13 cellular contexts compared by ENCODE assay signal in genomic region chr9:38058452-38059232, GRCh38. TPM values are rescaled to one million over a fixed set of nuclear protein-coding genes. Genes with fewer than 3 reads are reported as not detected.
DNase-seq lines count a peak whose midpoint lies in the region; ATAC-seq and TF ChIP-seq lines count a peak whose summit lies in the region.
"Had no signal": no experiment of that assay in that cellular context is flagged by ENCODE, and none has a peak within 500 bp of the region (broad histone marks: within the 10 kb centered on the region; RNA-seq: fewer than 3 reads in every experiment).

No MANE protein-coding gene starts in this region.

- peaks cover 37% of the 10 kb centered on the region for H3K4me1 Mint-ChIP-seq in Caco-2 (ENCODE audit: low read depth, unreplicated experiment)
- H3K4me1 Mint-ChIP-seq in brain = peaks cover 86% of the 10 kb centered on the region

- H3K4me1 ChIP-seq in Caco-2 = peaks cover 22% of the 10 kb centered on the region; the same call in 1 of the 2 replicates
- peaks cover 33% of the 10 kb centered on the region for H3K4me1 ChIP-seq in right cardiac atrium (ENCODE audit: control insufficient read depth, insufficient read depth, low read length)
- H3K4me1 ChIP-seq in foreskin keratinocyte = peaks cover 20% of the 10 kb centered on the region

- H3K9me3 ChIP-seq in Caco-2 (no peaks in the 10 kb centered on the region), right cardiac atrium (ENCODE audit: control insufficient read depth, low read length) (no peaks in the 10 kb centered on the region), WERI-Rb-1 (ENCODE audit: severe bottlenecking) (no peaks in the 10 kb centered on the region)
- H3K9me3 ChIP-seq: neutrophil, tibial nerve had no signal

- H3K27ac Mint-ChIP-seq in Caco-2 (ENCODE audit: unreplicated experiment) (peak overlapping the region; percentile 64), brain (peak overlapping the region in 4 of 5 experiments; percentile 2 to 72 (median 38))

- POLR2A ChIA-PET in Caco-2 (lab: Charles Lee) = no interaction called here

- H3K27me3 ChIP-seq in Caco-2 (replicated peaks; ENCODE audit: control insufficient read depth, insufficient read depth, low read length) = no peaks in the 10 kb centered on the region
- no peaks in the 10 kb centered on the region for H3K27me3 ChIP-seq in right cardiac atrium (ENCODE audit: control insufficient read depth, insufficient read depth)
- no peaks in the 10 kb centered on the region for H3K27me3 ChIP-seq in foreskin keratinocyte
- no peaks in the 10 kb centered on the region for H3K27me3 ChIP-seq in WERI-Rb-1 (ENCODE audit: insufficient read depth, low read depth, severe bottlenecking)
- H3K27me3 ChIP-seq: brain microvascular endothelial cell, tibial nerve had no signal

- H3K4me3 ChIP-seq in Caco-2 (ENCODE audit: low read depth, low read length) = no peak overlapping the region
- no peak overlapping the region for H3K4me3 ChIP-seq in right cardiac atrium (ENCODE audit: low read length)
- no peak overlapping the region for H3K4me3 ChIP-seq in retinal pigment epithelial cell (ENCODE audit: low read length)
- no peak overlapping the region for H3K4me3 ChIP-seq in WERI-Rb-1 (ENCODE audit: low read depth, low read length)
- H3K4me3 ChIP-seq: tibial nerve had no signal

- no TSS peak for BruUV-seq in Caco-2 (replicated peaks; lab: Mats Ljungman, UMichigan)

- WGBS in right cardiac atrium = 62% methylated on average over 13 of the region's 13 CpGs

- peaks cover 6% of the 10 kb centered on the region for H3K36me3 Mint-ChIP-seq in Caco-2 (ENCODE audit: insufficient read depth, unreplicated experiment)
- H3K36me3 Mint-ChIP-seq in brain = peaks cover 5% of the 10 kb centered on the region

- H3K4me3 Mint-ChIP-seq in Caco-2 (ENCODE audit: unreplicated experiment) (no peak overlapping the region), brain (peak overlapping the region in 2 of 5 experiments; percentile 8 to 35)

- H3K27me3 Mint-ChIP-seq in Caco-2 (ENCODE audit: insufficient read depth, unreplicated experiment) (no peaks in the 10 kb centered on the region), brain (peaks cover 3% of the 10 kb centered on the region)

- TF ChIP-seq CTCF in Caco-2 (IDR thresholded peaks at IDR 0.05; ENCODE audit: insufficient read depth in 1 of 2, low read depth in 1 of 2, low read length in 1 of 2, severe bottlenecking in 1 of 2, unreplicated experiment in 1 of 2) (no peak), brain (conservative IDR thresholded peaks at IDR 0.05) (no peak), retinal pigment epithelial cell (conservative IDR thresholded peaks at IDR 0.05; ENCODE audit: low read depth, low read length) (peak; percentile 26), foreskin keratinocyte (conservative IDR thresholded peaks at IDR 0.05) (no peak), WERI-Rb-1 (IDR thresholded peaks at IDR 0.05; ENCODE audit: low read depth, low read length) (no peak)

- H3K9me3 Mint-ChIP-seq in Caco-2 (ENCODE audit: unreplicated experiment) (no peaks in the 10 kb centered on the region), brain (no peaks in the 10 kb centered on the region)

- H3K27ac ChIP-seq in right cardiac atrium (ENCODE audit: low read length) (peak overlapping the region; percentile 54), foreskin keratinocyte (no peak overlapping the region), WERI-Rb-1 (no peak overlapping the region)
- H3K27ac ChIP-seq: brain microvascular endothelial cell, neutrophil, tibial nerve had no signal

- ATAC-seq in right cardiac atrium (peak; percentile 60 to 71), foreskin keratinocyte (no peak)

- no peak for DNase-seq in Caco-2
- no peak for DNase-seq in right cardiac atrium
- no peak for DNase-seq in retinal pigment epithelial cell (ENCODE audit: low read depth)
- DNase-seq in NCI-H1930 (lab: John Stamatoyannopoulos, UW) = no peak
- DNase-seq in foreskin keratinocyte = no peak
- DNase-seq in retina = no peak
- DNase-seq in WERI-Rb-1 = no peak
- DNase-seq: brain microvascular endothelial cell; effector CD8-positive, alpha-beta T cell; KG1 had no signal

- intact Hi-C loops in Caco-2 (cut with micrococcal nuclease; ENCODE audit: unreplicated experiment) (no loop called here), right cardiac atrium (cut with DNase I) (no loop called here)

- CTCF ChIA-PET in Caco-2 (lab: Charles Lee) = no interaction called here

- no peaks in the 10 kb centered on the region for H3K36me3 ChIP-seq in Caco-2 (ENCODE audit: control insufficient read depth, insufficient read depth, low read length)
- peaks cover 50% of the 10 kb centered on the region for H3K36me3 ChIP-seq in WERI-Rb-1
- H3K36me3 ChIP-seq: brain microvascular endothelial cell, neutrophil had no signal

RNA-seq across cellular contexts. Expression of gene SHB, which starts 10.4 kb away (rescaled TPM):
- total RNA-seq in Caco-2 (2022) = 18.3 and 18.4 TPM in 2 replicates
- 37.4 TPM for polyA plus RNA-seq in brain (ENCODE audit: insufficient read depth, low read depth, low replicate concordance)
- 10 to 100 TPM; 25.7 to 38.9 (median 31.0) TPM for total RNA-seq in right cardiac atrium
- polyA plus RNA-seq in right cardiac atrium = 14.5 TPM
- total RNA-seq in foreskin keratinocyte = 17.0 and 19.0 TPM in 2 replicates
- 15.8 and 17.8 TPM in 2 replicates for polyA plus RNA-seq in foreskin keratinocyte
